In the genomic region with DNA sequence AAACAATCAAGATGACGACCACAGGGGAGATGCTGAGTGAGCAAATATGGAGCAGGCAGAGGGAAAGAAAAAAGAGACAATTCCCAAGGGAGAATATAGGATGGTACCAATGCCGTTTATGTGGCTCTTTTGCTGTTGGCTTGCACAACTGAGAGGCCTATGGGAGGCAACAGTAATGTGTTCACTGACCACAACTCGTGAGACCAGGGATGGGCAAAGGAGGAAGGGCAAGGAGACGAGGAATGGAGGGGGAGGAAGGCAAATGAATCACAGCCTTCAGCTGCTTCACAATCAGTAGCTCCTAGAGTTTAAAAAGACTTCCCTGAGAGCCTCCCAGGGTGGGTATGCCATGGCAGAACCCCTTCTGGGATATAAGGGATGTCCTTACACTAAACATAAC, we compare ENCODE assay signal across 18 cellular contexts.
"Had no signal": no experiment of that assay in that cellular context is flagged by ENCODE, and none has a peak within 500 bp of the region (broad histone marks: within the 10 kb centered on the region; RNA-seq: fewer than 3 reads in every experiment).

No MANE protein-coding gene starts in this region.

- H3K4me1 ChIP-seq: esophagus muscularis mucosa, gastroesophageal sphincter, tibial artery, upper lobe of left lung, uterus had no signal

- H3K9me3 ChIP-seq: esophagus muscularis mucosa, gastroesophageal sphincter, tibial artery, upper lobe of left lung, uterus had no signal

- DNase-seq: effector memory CD4-positive, alpha-beta T cell; glutamatergic neuron; immature natural killer cell; left colon; left ventricle myocardium superior; natural killer cell; right cardiac atrium; stimulated activated CD4-positive, alpha-beta T cell treated with anti-CD3 and anti-CD28 coated beads, Interleukin-4, amount 100 ng/mL, for 1 hour; stimulated activated CD8-positive, alpha-beta memory T cell treated with anti-CD3 and anti-CD28 coated beads, Interleukin-4, amount 100 ng/mL, for 48 hours; stimulated activated naive CD8-positive, alpha-beta T cell treated with anti-CD3 and anti-CD28 coated beads, Interleukin-15, Interleukin-2, amounts not matched to agents 100 U/mL and 50 U/mL, for 24 hours; tibial artery; upper lobe of left lung; uterus had no signal

- FAIRE-seq: endometrium, keratinocyte had no signal

- H3K4me3 ChIP-seq: esophagus muscularis mucosa, gastroesophageal sphincter, tibial artery, upper lobe of left lung, uterus had no signal

- H3K27ac ChIP-seq: esophagus muscularis mucosa, gastroesophageal sphincter, tibial artery, upper lobe of left lung, uterus had no signal

- ATAC-seq: gastroesophageal sphincter; left colon; left ventricle myocardium superior; natural killer cell; right cardiac atrium; stimulated activated effector memory CD8-positive, alpha-beta T cell treated with anti-CD3 and anti-CD28 coated beads, Interleukin-12 subunit alpha, Interleukin-12 subunit beta, amount 100 ng/mL, for 72 hours; stimulated activated naive CD8-positive, alpha-beta T cell treated with anti-CD3 and anti-CD28 coated beads, Interleukin-15, Interleukin-2, amounts not matched to agents 100 U/mL and 50 U/mL, for 24 hours had no signal
